ENCODE assay signal across 1 cellular context in genomic region chr20:33687993-33688937, GRCh38.
TF ChIP-seq lines count a peak whose summit lies in the region.

No MANE protein-coding gene starts in this region.

TF ChIP-seq in H1, 55 proteins besides CTCF, POLR2A, EP300 and RAD21:
- TF ChIP-seq CBX5 (IDR thresholded peaks at IDR 0.05; ENCODE audit: low read depth, low read length) = no peak
- TF ChIP-seq ASH2L (IDR thresholded peaks at IDR 0.05; ENCODE audit: low read length) = no peak
- TF ChIP-seq SAP30 (IDR thresholded peaks at IDR 0.05; ENCODE audit: insufficient read depth, insufficient replicate concordance, low read length) = no peak
- no peak for TF ChIP-seq CTBP2 (IDR thresholded peaks at IDR 0.05; ENCODE audit: borderline replicate concordance, insufficient read depth, insufficient read length, low read length)
- TF ChIP-seq BCL11A (IDR thresholded peaks at IDR 0.05; ENCODE audit: low read depth in 2 of 2, low read length in 2 of 2) = no peak
- TF ChIP-seq GABPA (IDR thresholded peaks at IDR 0.05; ENCODE audit: borderline replicate concordance, insufficient read depth, low read length) = no peak
- TF ChIP-seq ZNF274 (IDR thresholded peaks at IDR 0.05; ENCODE audit: borderline replicate concordance, extremely low read depth, low read length) = no peak
- TF ChIP-seq CHD2 (IDR thresholded peaks at IDR 0.05; ENCODE audit: low read length) = no peak
- TF ChIP-seq JUN (IDR thresholded peaks at IDR 0.05; ENCODE audit: low read depth, low read length) = no peak
- TF ChIP-seq PHF8 (conservative IDR thresholded peaks at IDR 0.05; ENCODE audit: low read depth, low read length) = no peak
- TF ChIP-seq TEAD4 (IDR thresholded peaks at IDR 0.05; ENCODE audit: low read depth, low read length) = no peak
- no peak for TF ChIP-seq POU5F1 (IDR thresholded peaks at IDR 0.05; ENCODE audit: low read depth, low read length)
